Comparison of ENCODE assay signal across 22 cellular contexts in the genomic region with DNA sequence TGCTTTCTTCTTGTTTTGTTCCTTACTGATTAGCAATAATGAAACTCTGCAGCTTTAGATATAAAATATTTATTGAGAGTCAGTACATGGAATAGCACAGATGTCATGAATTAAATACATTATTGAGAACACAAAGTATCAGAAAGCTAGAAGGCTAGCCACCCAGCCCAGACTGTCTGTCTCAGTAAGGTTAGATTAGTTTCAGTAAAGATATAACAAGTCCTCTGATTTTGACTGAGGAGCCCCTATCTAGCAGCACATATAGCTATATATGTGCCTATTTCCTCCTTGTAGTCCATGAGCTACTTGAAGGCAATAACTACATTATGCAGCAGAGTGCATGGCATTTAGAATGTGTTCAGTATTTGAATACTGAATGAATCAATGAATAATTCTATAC.
"Had no signal": no experiment of that assay in that cellular context is flagged by ENCODE, and none has a peak within 500 bp of the region (broad histone marks: within the 10 kb centered on the region; RNA-seq: fewer than 3 reads in every experiment).

No MANE protein-coding gene starts in this region.

- DNase-seq: Kasumi-1, MM.1S, NCI-H1092 treated with DMSO at 0.1 percent for 48 hours, NCI-H1417, NCI-H1436 treated with DMSO at 0.1 percent for 48 hours, NCI-H1694 treated with DMSO at 0.1 percent for 48 hours, NCI-H1930, NCI-H2081, NCI-H2107, NCI-H226, NCI-H446, NCI-H510A, NCI-H524 treated with DMSO at 0.1 percent for 48 hours, NCI-H69, NCI-H774, PC-9, Peyer's patch, SHP77 treated with DMSO at 0.1 percent for 48 hours, SJCRH30, T-helper 2 cell had no signal

- ATAC-seq: K562, Right ventricle myocardium inferior had no signal
